19 cellular contexts compared by ENCODE assay signal in genomic region chr1:182137546-182137945, GRCh38.
DNase-seq lines count a peak whose midpoint lies in the region; ATAC-seq and TF ChIP-seq lines count a peak whose summit lies in the region.
"Had no signal": no experiment of that assay in that cellular context is flagged by ENCODE, and none has a peak within 500 bp of the region (broad histone marks: within the 10 kb centered on the region; RNA-seq: fewer than 3 reads in every experiment).

No MANE protein-coding gene starts in this region.

- TF ChIP-seq EP300 in stomach (IDR thresholded peaks at IDR 0.05): no peak

- H3K9me3 Mint-ChIP-seq in WTC11 (peaks cover 30% of the 10 kb centered on the region), endodermal cell (peaks cover 14% of the 10 kb centered on the region)
- H3K9me3 Mint-ChIP-seq in effector memory CD8-positive, alpha-beta T cell: peaks cover 4 to 10% of the 10 kb centered on the region in 2 donors

- H3K9me3 ChIP-seq in endodermal cell (ENCODE audit: control insufficient read depth, low read length) (peaks cover 19% of the 10 kb centered on the region), stomach (peaks cover 0 to 17% (median 9%) of the 10 kb centered on the region in 4 donors)
- H3K9me3 ChIP-seq: BE2C had no signal

- in situ Hi-C loops in ACHN (cut with HindIII; ENCODE audit: low pct_ligation_motif_present, low pct_unique_long_range_greater_than_20kb, low sequenced_read_pairs): no loop called here

- no peak for DNase-seq in WTC11 (ENCODE audit: low spot score)
- DNase-seq in endodermal cell: no peak
- no peak for DNase-seq in stomach
- no peak for DNase-seq in effector memory CD8-positive, alpha-beta T cell
- DNase-seq in ACHN: no peak
- DNase-seq in 8988T: no peak
- DNase-seq in stimulated activated CD4-positive, alpha-beta T cell treated with anti-CD3 and anti-CD28 coated beads, Interleukin-2, amount 100 ng/mL, for 24 hours: no peak
- DNase-seq: BE2C; C1 segment of cervical spinal cord; CD8-positive, alpha-beta memory T cell; COR-L47; DMS 273 treated with DMSO at 0.1 percent for 48 hours; DMS53; DND-41; EL; HCEC 1CT had no signal

- H3K4me3 ChIP-seq in endodermal cell (ENCODE audit: low read length): peak overlapping the region; percentile 31
- H3K4me3 ChIP-seq in stomach: no peak overlapping the region
- H3K4me3 ChIP-seq: GM12878 had no signal

- H3K27me3 ChIP-seq in endodermal cell (ENCODE audit: control insufficient read depth, insufficient read depth, low read length, poor library complexity, severe bottlenecking): no peaks in the 10 kb centered on the region
- no peaks in the 10 kb centered on the region for H3K27me3 ChIP-seq in stomach
- H3K27me3 ChIP-seq: BE2C had no signal

- H3K36me3 ChIP-seq in endodermal cell (ENCODE audit: control insufficient read depth, insufficient read depth, low read length) (no peaks in the 10 kb centered on the region), stomach (no peaks in the 10 kb centered on the region)
- H3K36me3 ChIP-seq: BE2C had no signal

- TF ChIP-seq POLR2A in stomach (IDR thresholded peaks at IDR 0.05): no peak

- H3K36me3 Mint-ChIP-seq in WTC11 (peaks cover 23% of the 10 kb centered on the region), endodermal cell (ENCODE audit: low read depth) (no peaks in the 10 kb centered on the region)
- H3K36me3 Mint-ChIP-seq in effector memory CD8-positive, alpha-beta T cell (ENCODE audit: insufficient read depth): no peaks in the 10 kb centered on the region
- H3K36me3 Mint-ChIP-seq: CD4-positive, CD25-positive, alpha-beta regulatory T cell; CD8-positive, alpha-beta memory T cell had no signal

- 86% methylated on average over 1 of the region's 1 CpG; no CpG with 5 or more reads in 1 of the 2 experiments for WGBS in endodermal cell (ENCODE audit: insufficient coverage in 1 of 2, insufficient read length in 1 of 2), 2 experiments
- 86 to 100% (median 94%) methylated on average over 1 of the region's 1 CpG for WGBS in stomach, 5 donors

- H3K27me3 Mint-ChIP-seq in WTC11 (ENCODE audit: low read depth): no peaks in the 10 kb centered on the region
- H3K27me3 Mint-ChIP-seq in endodermal cell (ENCODE audit: insufficient read depth): no peaks in the 10 kb centered on the region
- H3K27me3 Mint-ChIP-seq in effector memory CD8-positive, alpha-beta T cell: peaks cover 13 to 17% of the 10 kb centered on the region in 2 donors

- intact Hi-C loops in stomach (cut with DNase I; ENCODE audit: low total_unique reads): no loop called here

- CTCF ChIA-PET in WTC11 (lab: Charles Lee): no interaction called here

- no peak overlapping the region; the same call in 1 of the 2 replicates for H3K27ac Mint-ChIP-seq in WTC11
- H3K27ac Mint-ChIP-seq in endodermal cell: no peak overlapping the region
- no peak overlapping the region for H3K27ac Mint-ChIP-seq in effector memory CD8-positive, alpha-beta T cell
- H3K27ac Mint-ChIP-seq: CD4-positive, CD25-positive, alpha-beta regulatory T cell; CD8-positive, alpha-beta memory T cell had no signal

- peaks cover 2% of the 10 kb centered on the region for H3K4me1 ChIP-seq in endodermal cell (ENCODE audit: control insufficient read depth, insufficient read depth, low read length)
- peaks cover 7 to 23% (median 15%) of the 10 kb centered on the region in 4 donors for H3K4me1 ChIP-seq in stomach
- H3K4me1 ChIP-seq: BE2C had no signal

- no peak for TF ChIP-seq CTCF in WTC11 (IDR thresholded peaks at IDR 0.05)
- TF ChIP-seq CTCF in endodermal cell (conservative IDR thresholded peaks at IDR 0.05): no peak
- no peak for TF ChIP-seq CTCF in stomach (IDR thresholded peaks at IDR 0.05)

- H3K27ac ChIP-seq in endodermal cell (ENCODE audit: low read depth, low read length): no peak overlapping the region
- peak overlapping the region in 4 of 5 donors; percentile 34 to 76 (median 52) for H3K27ac ChIP-seq in stomach
- H3K27ac ChIP-seq: HL-60 had no signal

- H3K9ac ChIP-seq in endodermal cell (ENCODE audit: extremely low read depth, low read length, poor library complexity, severe bottlenecking): no peak overlapping the region

- H3K4me1 Mint-ChIP-seq in WTC11 (peaks cover 21% of the 10 kb centered on the region), endodermal cell (peaks cover 24% of the 10 kb centered on the region)
- H3K4me1 Mint-ChIP-seq in effector memory CD8-positive, alpha-beta T cell (ENCODE audit: low read depth in 2 of 2): no peaks in the 10 kb centered on the region

- POLR2A ChIA-PET in WTC11 (lab: Charles Lee): no interaction called here

- peak; percentile 32; the same call in 1 of the 2 replicates for ATAC-seq in WTC11
- no peak for ATAC-seq in effector memory CD8-positive, alpha-beta T cell (replicated peaks)

- H3K4me3 Mint-ChIP-seq in WTC11: no peak overlapping the region
- no peak overlapping the region for H3K4me3 Mint-ChIP-seq in endodermal cell
- no peak overlapping the region for H3K4me3 Mint-ChIP-seq in effector memory CD8-positive, alpha-beta T cell
- H3K4me3 Mint-ChIP-seq: CD4-positive, CD25-positive, alpha-beta regulatory T cell; CD8-positive, alpha-beta memory T cell had no signal

TF ChIP-seq in WTC11, 78 proteins besides CTCF, POLR2A, EP300 and RAD21:
- TF ChIP-seq NFE2L1 (CRISPR knock-in tag; IDR thresholded peaks at IDR 0.05): no peak
- TF ChIP-seq CREM (CRISPR knock-in tag; IDR thresholded peaks at IDR 0.05): no peak
- TF ChIP-seq USF1 (CRISPR knock-in tag; IDR thresholded peaks at IDR 0.05): no peak
- TF ChIP-seq NFATC4 (CRISPR knock-in tag; IDR thresholded peaks at IDR 0.05): no peak
- no peak for TF ChIP-seq FOXK1 (CRISPR knock-in tag; IDR thresholded peaks at IDR 0.05)
- no peak for TF ChIP-seq ZNF138 (CRISPR knock-in tag; conservative IDR thresholded peaks at IDR 0.05)
- no peak for TF ChIP-seq SMAD4 (CRISPR knock-in tag; IDR thresholded peaks at IDR 0.05)
- no peak for TF ChIP-seq MXD4 (CRISPR knock-in tag; IDR thresholded peaks at IDR 0.05; ENCODE audit: borderline replicate concordance)
- TF ChIP-seq OVOL2 (CRISPR knock-in tag; IDR thresholded peaks at IDR 0.05; ENCODE audit: borderline replicate concordance): no peak
- TF ChIP-seq ZNF232 (CRISPR knock-in tag; IDR thresholded peaks at IDR 0.05): no peak
- no peak for TF ChIP-seq E2F5 (CRISPR knock-in tag; IDR thresholded peaks at IDR 0.05)
- TF ChIP-seq EMX1 (CRISPR knock-in tag; IDR thresholded peaks at IDR 0.05): no peak
- TF ChIP-seq E2F4 (CRISPR knock-in tag; IDR thresholded peaks at IDR 0.05; ENCODE audit: borderline replicate concordance, low read depth): no peak
